In the genomic region with DNA sequence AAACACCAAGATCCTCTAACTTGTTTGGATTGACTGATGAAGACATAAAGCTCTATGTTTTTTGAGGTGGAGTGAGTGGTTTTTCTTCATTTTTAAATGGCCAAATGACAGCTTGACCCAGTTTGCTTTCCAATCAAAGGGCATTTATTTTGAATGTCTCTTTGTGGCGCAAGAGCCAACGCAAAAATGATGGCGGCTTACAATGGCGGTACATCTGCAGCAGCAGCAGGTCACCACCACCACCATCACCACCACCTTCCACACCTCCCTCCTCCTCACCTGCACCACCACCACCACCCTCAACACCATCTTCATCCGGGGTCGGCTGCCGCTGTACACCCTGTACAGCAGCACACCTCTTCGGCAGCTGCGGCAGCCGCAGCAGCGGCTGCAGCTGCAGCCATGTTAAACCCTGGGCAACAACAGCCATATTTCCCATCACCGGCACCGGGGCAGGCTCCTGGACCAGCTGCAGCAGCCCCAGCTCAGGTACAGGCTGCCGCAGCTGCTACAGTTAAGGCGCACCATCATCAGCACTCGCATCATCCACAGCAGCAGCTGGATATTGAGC, we compare ENCODE assay signal across 8 cellular contexts. TPM values are rescaled to one million over a fixed set of nuclear protein-coding genes. Genes with fewer than 3 reads are reported as not detected.
DNase-seq lines count a peak whose midpoint lies in the region; ATAC-seq and FAIRE-seq lines count a peak whose summit lies in the region.

No MANE protein-coding gene starts in this region.

- H3K4me1 ChIP-seq in iPS-15b (ENCODE audit: control insufficient read depth, insufficient read depth, low read length) (peaks cover 14% of the 10 kb centered on the region), stomach smooth muscle (ENCODE audit: control insufficient read depth, insufficient read depth, low read length) (peaks cover 10% of the 10 kb centered on the region), small intestine (ENCODE audit: control insufficient read depth in 2 of 2, insufficient read depth in 1 of 2, low read depth in 1 of 2, low read length in 1 of 2) (peaks cover 8 to 20% of the 10 kb centered on the region in 2 donors)

- POLR2A ChIA-PET in activated CD8-positive, alpha-beta T cell treated with anti-CD3 and anti-CD28 coated beads, Interleukin-2, amount 10 ng/mL, durations not matched to agents 7 days and 5 days (lab: Charles Lee), result no interaction called here

- H3K4me3 Mint-ChIP-seq in activated T-cell treated with anti-CD3 and anti-CD28 coated beads, Interleukin-2, amount 50 U/mL, for 24 hours, result peak overlapping the region; percentile 85
- peak overlapping the region; percentile 82 for H3K4me3 Mint-ChIP-seq in activated CD8-positive, alpha-beta T cell treated with anti-CD3 and anti-CD28 coated beads, Interleukin-2, amount 10 ng/mL, durations not matched to agents 7 days and 5 days

- no peaks in the 10 kb centered on the region for H3K27me3 ChIP-seq in iPS-15b (ENCODE audit: control insufficient read depth, insufficient read depth, low read length)
- H3K27me3 ChIP-seq in stomach smooth muscle (ENCODE audit: control insufficient read depth in 1 of 2, insufficient read depth in 2 of 2, low read length in 2 of 2), result no peaks in the 10 kb centered on the region
- H3K27me3 ChIP-seq in small intestine (ENCODE audit: control insufficient read depth in 2 of 2, insufficient read depth in 2 of 2, low read length in 2 of 2), result no peaks in the 10 kb centered on the region

- H3K4me3 ChIP-seq in iPS-15b (ENCODE audit: low read depth, low read length), result peak overlapping the region; percentile 73
- peak overlapping the region; percentile 61 to 84 for H3K4me3 ChIP-seq in stomach smooth muscle (ENCODE audit: low read length in 2 of 2)
- no peak overlapping the region for H3K4me3 ChIP-seq in small intestine (ENCODE audit: low read depth in 1 of 2, low read length in 2 of 2)

- H3K36me3 ChIP-seq in iPS-15b (ENCODE audit: control insufficient read depth, insufficient read depth, low read length), result no peaks in the 10 kb centered on the region
- no peaks in the 10 kb centered on the region for H3K36me3 ChIP-seq in stomach smooth muscle (ENCODE audit: control insufficient read depth in 2 of 2, insufficient read depth in 2 of 2, low read length in 2 of 2)
- no peaks in the 10 kb centered on the region for H3K36me3 ChIP-seq in small intestine (ENCODE audit: control insufficient read depth in 2 of 2, insufficient read depth in 2 of 2, low read length in 2 of 2)

- H3K4me1 Mint-ChIP-seq in activated T-cell treated with anti-CD3 and anti-CD28 coated beads, Interleukin-2, amount 50 U/mL, for 24 hours (ENCODE audit: low read depth), result peaks cover 66% of the 10 kb centered on the region
- H3K4me1 Mint-ChIP-seq in activated CD8-positive, alpha-beta T cell treated with anti-CD3 and anti-CD28 coated beads, Interleukin-2, amount 10 ng/mL, durations not matched to agents 7 days and 5 days (ENCODE audit: low read depth), result peaks cover 69% of the 10 kb centered on the region

- H3K9me3 Mint-ChIP-seq in activated T-cell treated with anti-CD3 and anti-CD28 coated beads, Interleukin-2, amount 50 U/mL, for 24 hours, result no peaks in the 10 kb centered on the region
- no peaks in the 10 kb centered on the region for H3K9me3 Mint-ChIP-seq in activated CD8-positive, alpha-beta T cell treated with anti-CD3 and anti-CD28 coated beads, Interleukin-2, amount 10 ng/mL, durations not matched to agents 7 days and 5 days (ENCODE audit: insufficient read depth)

- no peak for FAIRE-seq in small intestine (lab: Jason Lieb, UNC)

- H3K9ac ChIP-seq in iPS-15b (ENCODE audit: low read depth, low read length) (no peak overlapping the region), stomach smooth muscle (ENCODE audit: low read length in 2 of 2) (peak overlapping the region in 1 of 2 donors; percentile 64)

- DNase-seq in activated T-cell treated with anti-CD3 and anti-CD28 coated beads, Interleukin-2, amount 50 U/mL, for 24 hours, result no peak
- DNase-seq in activated T-cell treated with anti-CD3 and anti-CD28 coated beads, Interleukin-2, amount 50 U/mL, for 1 hour, result no peak
- no peak for DNase-seq in activated CD8-positive, alpha-beta T cell treated with anti-CD3 and anti-CD28 coated beads, Interleukin-2, amount 10 ng/mL, durations not matched to agents 7 days and 5 days
- DNase-seq in small intestine, result no peak
- no peak for DNase-seq in occipital lobe (lab: John Stamatoyannopoulos, UW)

- no peaks in the 10 kb centered on the region for H3K27me3 Mint-ChIP-seq in activated T-cell treated with anti-CD3 and anti-CD28 coated beads, Interleukin-2, amount 50 U/mL, for 24 hours
- H3K27me3 Mint-ChIP-seq in activated CD8-positive, alpha-beta T cell treated with anti-CD3 and anti-CD28 coated beads, Interleukin-2, amount 10 ng/mL, durations not matched to agents 7 days and 5 days (ENCODE audit: low read depth), result peaks cover 3% of the 10 kb centered on the region

- peak overlapping the region; percentile 81 for H3K27ac Mint-ChIP-seq in activated T-cell treated with anti-CD3 and anti-CD28 coated beads, Interleukin-2, amount 50 U/mL, for 24 hours
- H3K27ac Mint-ChIP-seq in activated CD8-positive, alpha-beta T cell treated with anti-CD3 and anti-CD28 coated beads, Interleukin-2, amount 10 ng/mL, durations not matched to agents 7 days and 5 days, result peak overlapping the region; percentile 61

- H3K27ac ChIP-seq in stomach smooth muscle (ENCODE audit: low read length), result no peak overlapping the region
- no peak overlapping the region for H3K27ac ChIP-seq in small intestine (ENCODE audit: low read depth in 1 of 2, low read length in 1 of 2)

- WGBS in small intestine, 3 donors, result 96 to 98% (median 97%) methylated on average over 16 of the region's 16 CpGs

- H3K9me3 ChIP-seq in iPS-15b (ENCODE audit: control insufficient read depth, insufficient read depth, low read length) (no peaks in the 10 kb centered on the region), stomach smooth muscle (ENCODE audit: control insufficient read depth in 2 of 2, low read length in 2 of 2) (no peaks in the 10 kb centered on the region), small intestine (ENCODE audit: control insufficient read depth, low read depth) (no peaks in the 10 kb centered on the region)

- peaks cover 21% of the 10 kb centered on the region for H3K36me3 Mint-ChIP-seq in activated T-cell treated with anti-CD3 and anti-CD28 coated beads, Interleukin-2, amount 50 U/mL, for 24 hours (ENCODE audit: low read depth)
- peaks cover 31% of the 10 kb centered on the region for H3K36me3 Mint-ChIP-seq in activated CD8-positive, alpha-beta T cell treated with anti-CD3 and anti-CD28 coated beads, Interleukin-2, amount 10 ng/mL, durations not matched to agents 7 days and 5 days (ENCODE audit: low read depth)

- CTCF ChIA-PET in activated CD8-positive, alpha-beta T cell treated with anti-CD3 and anti-CD28 coated beads, Interleukin-2, amount 10 ng/mL, durations not matched to agents 7 days and 5 days (lab: Charles Lee), result interaction anchor here (1.3 kb wide), 1 partner anchor 237 kb away, joined by 3 read pairs; no protein-coding TSS in a partner anchor

- no peak for ATAC-seq in activated CD8-positive, alpha-beta T cell treated with anti-CD3 and anti-CD28 coated beads, Interleukin-2, amount 10 ng/mL, durations not matched to agents 7 days and 5 days
- no peak for ATAC-seq in HG03354 (IDR thresholded peaks at IDR 0.05; ENCODE audit: poor library complexity, severe bottlenecking, unreplicated experiment)

RNA-seq across cellular contexts. Expression of gene NLK, which starts 0.3 kb away (rescaled TPM):
- 10 to 100 TPM; 11.2 to 12.0 TPM for total RNA-seq in activated CD8-positive, alpha-beta T cell treated with anti-CD3 and anti-CD28 coated beads, Interleukin-2, amount 10 ng/mL, durations not matched to agents 7 days and 5 days
- 10 to 100 TPM in 1 of 3 donors, 1 to 10 TPM in 2; 7.0 to 11.2 (median 8.7) TPM for polyA plus RNA-seq in small intestine
- total RNA-seq in occipital lobe, result 54.3 TPM

Comparison
In these comparisons a context has a peak if more than half of its experiments do, and no peak if none do; other contexts are left out.
1. H3K4me3 ChIP-seq: peak in iPS-15b (single experiment) and stomach smooth muscle (2 of 2); none in small intestine (0 of 2).